24 cellular contexts compared by ENCODE assay signal in the genomic region with DNA sequence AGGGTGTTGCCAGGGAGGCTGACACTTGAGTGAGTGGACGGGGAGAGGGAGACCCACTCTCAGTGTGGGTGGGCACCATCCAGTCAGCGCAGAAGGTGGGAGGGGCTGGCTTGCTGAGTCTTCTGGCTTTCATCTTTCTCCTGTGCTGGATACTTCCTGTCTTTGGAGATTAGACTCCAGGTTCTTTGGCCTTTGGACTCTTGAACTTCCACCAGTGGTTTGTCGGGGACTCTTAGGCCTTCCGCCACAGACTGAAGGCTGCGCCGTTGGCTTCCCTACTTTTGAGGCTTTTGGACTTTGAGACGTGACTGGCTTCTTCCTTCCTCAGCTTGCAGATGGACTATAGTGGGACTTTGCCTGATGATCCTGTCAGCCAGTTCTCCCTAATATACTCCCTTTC. TPM values are rescaled to one million over a fixed set of nuclear protein-coding genes. Genes with fewer than 3 reads are reported as not detected.
A peak's percentile ranks its signal among the peaks of the same experiment; 100 is the strongest.
DNase-seq lines count a peak whose midpoint lies in the region; ATAC-seq, FAIRE-seq and TF ChIP-seq lines count a peak whose summit lies in the region.
"Had no signal": no experiment of that assay in that cellular context is flagged by ENCODE, and none has a peak within 500 bp of the region (broad histone marks: within the 10 kb centered on the region; RNA-seq: fewer than 3 reads in every experiment).

No MANE protein-coding gene starts in this region.

- SMC1A ChIA-PET in GM12878 (lab: Charles Lee; ENCODE audit: uncharacterized antibody, unreplicated experiment), result no interaction called here

- H3K36me3 Mint-ChIP-seq in CD4-positive, alpha-beta T cell (ENCODE audit: low read depth), result peaks cover 38% of the 10 kb centered on the region

- H3K9ac ChIP-seq in GM12878 (ENCODE audit: control insufficient read depth, insufficient read depth, low read length), result no peak overlapping the region
- no peak overlapping the region for H3K9ac ChIP-seq in liver (ENCODE audit: low read depth in 1 of 2, low read length in 2 of 2)
- H3K9ac ChIP-seq: KMS-11 had no signal

- no peak for ATAC-seq in CD4-positive, alpha-beta T cell (ENCODE audit: poor library complexity)
- ATAC-seq in GM12878, result no peak

- no peak for DNase-seq in CD4-positive, alpha-beta T cell
- DNase-seq in HEK293T (ENCODE audit: extremely low spot score), result no peak
- no peak for DNase-seq in GM12878 (ENCODE audit: low read depth, low spot score)
- DNase-seq in activated CD4-positive, alpha-beta T cell treated with anti-CD3 and anti-CD28 coated beads for 48 hours, result no peak
- DNase-seq in inferior parietal cortex (ENCODE audit: extremely low spot score), result no peak
- DNase-seq in NCI-H774 (lab: John Stamatoyannopoulos, UW), result no peak
- DNase-seq in occipital lobe (lab: John Stamatoyannopoulos, UW), result no peak
- DNase-seq: CD4-positive, CD25-positive, alpha-beta regulatory T cell; COR-L47; DMS79; GF-D8; HFFc6; MM.1S; NCI-H2029; NCI-H446 treated with DMSO at 0.1 percent for 48 hours; NCI-H526 treated with DMSO at 0.1 percent for 48 hours; SHP77 treated with DMSO at 0.1 percent for 48 hours had no signal

- no peak for TF ChIP-seq EP300 in GM12878 (IDR thresholded peaks at IDR 0.05; ENCODE audit: borderline replicate concordance in 1 of 2, control insufficient read depth in 1 of 2, low read depth in 2 of 2, low read length in 2 of 2)

- H3K9me3 Mint-ChIP-seq in CD4-positive, alpha-beta T cell, result no peaks in the 10 kb centered on the region
- H3K9me3 Mint-ChIP-seq: HFFc6, IgD-negative memory B cell had no signal

- POLR2A ChIA-PET in CD4-positive, alpha-beta T cell (lab: Charles Lee), result no interaction called here
- POLR2A ChIA-PET in HEK293T (lab: Yijun Ruan, JAX), result no interaction called here
- POLR2A ChIA-PET in GM12878 (lab: Charles Lee), result no interaction called here

- in situ Hi-C loops in GM12878 (cut with MboI), result no loop called here

- H4K20me1 ChIP-seq in GM12878 (ENCODE audit: control insufficient read depth, insufficient read depth), result peaks cover 3% of the 10 kb centered on the region

- no peaks in the 10 kb centered on the region for H3K9me3 ChIP-seq in CD4-positive, alpha-beta T cell (ENCODE audit: control insufficient read depth, low read length)
- H3K9me3 ChIP-seq in GM12878 (replicated peaks; ENCODE audit: control insufficient read depth, insufficient read depth, low read length) (no peaks in the 10 kb centered on the region), liver (ENCODE audit: control insufficient read depth in 4 of 4, low read length in 3 of 4) (no peaks in the 10 kb centered on the region)
- H3K9me3 ChIP-seq: BLaER1 had no signal

- H3K4me1 Mint-ChIP-seq in CD4-positive, alpha-beta T cell (ENCODE audit: low read depth), result peaks cover 28% of the 10 kb centered on the region

- H3K4me3 ChIP-seq in GM12878, result no peak overlapping the region
- no peak overlapping the region for H3K4me3 ChIP-seq in liver (ENCODE audit: low read depth in 1 of 3, low read length in 3 of 3)
- H3K4me3 ChIP-seq: BLaER1 had no signal

- H3K4me3 Mint-ChIP-seq in CD4-positive, alpha-beta T cell, result no peak overlapping the region
- H3K4me3 Mint-ChIP-seq: HFFc6 had no signal

- RAD21 ChIA-PET in GM12878 (lab: Charles Lee; ENCODE audit: unreplicated experiment), result no interaction called here

- H3K27me3 ChIP-seq in CD4-positive, alpha-beta T cell (ENCODE audit: control insufficient read depth, insufficient read depth, low read length), result no peaks in the 10 kb centered on the region
- H3K27me3 ChIP-seq in GM12878 (replicated peaks in 1 of 2; ENCODE audit: control insufficient read depth in 2 of 2, insufficient read depth in 2 of 2, low read length in 1 of 2), result no peaks in the 10 kb centered on the region
- no peaks in the 10 kb centered on the region for H3K27me3 ChIP-seq in liver (ENCODE audit: control insufficient read depth in 4 of 4, insufficient read depth in 4 of 4, low read length in 3 of 4)
- H3K27me3 ChIP-seq: BLaER1 had no signal

- H3K27me3 Mint-ChIP-seq in CD4-positive, alpha-beta T cell, result no peaks in the 10 kb centered on the region
- H3K27me3 Mint-ChIP-seq: IgD-negative memory B cell had no signal

- TF ChIP-seq RAD21 in GM12878 (IDR thresholded peaks at IDR 0.05; ENCODE audit: insufficient read depth, low read depth, low read length), result no peak
- no peak for TF ChIP-seq RAD21 in liver (IDR thresholded peaks at IDR 0.05)

- no peak overlapping the region for H3K27ac ChIP-seq in CD4-positive, alpha-beta T cell (ENCODE audit: low read depth, low read length)
- no peak overlapping the region for H3K27ac ChIP-seq in GM12878 (ENCODE audit: control insufficient read depth, insufficient read depth)
- no peak overlapping the region for H3K27ac ChIP-seq in liver (ENCODE audit: low read depth in 1 of 2, low read length in 2 of 2)
- H3K27ac ChIP-seq: BLaER1, KMS-11 had no signal

- H3K27ac Mint-ChIP-seq in CD4-positive, alpha-beta T cell, result peak overlapping the region; percentile 27
- H3K27ac Mint-ChIP-seq: HFFc6 had no signal

- CTCF ChIA-PET in CD4-positive, alpha-beta T cell (lab: Charles Lee), result no interaction called here
- CTCF ChIA-PET in HEK293T (lab: Yijun Ruan, JAX) (no interaction called here), GM12878 (lab: Yijun Ruan, JAX) (no interaction called here)

- H3K4me1 ChIP-seq in GM12878 (ENCODE audit: control insufficient read depth, insufficient read depth, low read length), result no peaks in the 10 kb centered on the region
- peaks cover 0 to 12% (median 8%) of the 10 kb centered on the region in 4 donors for H3K4me1 ChIP-seq in liver (ENCODE audit: control insufficient read depth in 4 of 4, insufficient read depth in 4 of 4, low read length in 3 of 4)

- H3K4me2 ChIP-seq in GM12878 (ENCODE audit: control insufficient read depth, insufficient read depth), result no peak overlapping the region
- H3K4me2 ChIP-seq: BLaER1, KMS-11 had no signal

- no peaks in the 10 kb centered on the region; a peak in 1 of 4 replicates for H3K36me3 ChIP-seq in GM12878 (ENCODE audit: control insufficient read depth in 2 of 2, insufficient read depth in 2 of 2, low read length in 1 of 2)
- H3K36me3 ChIP-seq in liver (ENCODE audit: control insufficient read depth in 4 of 4, insufficient read depth in 3 of 4, low read depth in 1 of 4, low read length in 3 of 4), result peaks cover 0 to 4% (median under 1%) of the 10 kb centered on the region in 4 donors

- BruUV-seq in GM12878 (replicated peaks; lab: Mats Ljungman, UMichigan), result TSS peak; percentile 49

- TF ChIP-seq POLR2A in GM12878 (IDR thresholded peaks at IDR 0.05; ENCODE audit: low read depth, low read length), result no peak

- FAIRE-seq in GM12878 (lab: Jason Lieb, UNC), result no peak
- FAIRE-seq: GM12892, H54 had no signal

- H3K79me2 ChIP-seq in GM12878 (ENCODE audit: control insufficient read depth, insufficient read depth, low read length), result peaks cover 29% of the 10 kb centered on the region

- intact Hi-C loops in CD4-positive, alpha-beta T cell (cut with DNase I, micrococcal nuclease), result no loop called here
- intact Hi-C loops in GM12878 (cut with micrococcal nuclease; ENCODE audit: unreplicated experiment), result no loop called here

- no peak overlapping the region for H2AFZ ChIP-seq in GM12878 (ENCODE audit: control insufficient read depth, low read depth, low read length)

- no peak for TF ChIP-seq CTCF in CD4-positive, alpha-beta T cell (IDR thresholded peaks at IDR 0.05)
- no peak for TF ChIP-seq CTCF in GM12878 (IDR thresholded peaks at IDR 0.05 in 2 of 3, conservative IDR thresholded peaks at IDR 0.05 in 1 of 3; ENCODE audit: control insufficient read depth in 2 of 3, extremely low read depth in 1 of 3, insufficient read depth in 1 of 3, low read depth in 3 of 3, low read length in 3 of 3)
- no peak for TF ChIP-seq CTCF in liver (IDR thresholded peaks at IDR 0.05; ENCODE audit: low read depth, low read length, missing input control)

- WGBS in GM12878 (ENCODE audit: insufficient coverage, insufficient replicate concordance, low lambda C conversion rate, missing lambda C conversion rate), result 93% methylated on average over 7 of the region's 7 CpGs
- 58% methylated on average over 7 of the region's 7 CpGs for WGBS in liver

RNA-seq across cellular contexts. Expression of a gene that starts 4.3 kb away (rescaled TPM):
- 100 to 1,000 TPM; 610 to 639 TPM for total RNA-seq in CD4-positive, alpha-beta T cell
- 745 and 840 TPM in 2 replicates for total RNA-seq in GM12878 (2013; cell fraction: nucleolus; rRNA removed)
- total RNA-seq in GM12878 (2014; rRNA removed), result 21.7 and 26.3 TPM in 2 replicates
- total RNA-seq in GM12878 (2014; rRNA removed; fragmentation: Illumina TruSeq; extraction: Trizol), result 11.3 and 11.5 TPM in 2 replicates
- total RNA-seq in GM12878 (2021), result 119 and 145 TPM in 2 replicates
- polyA plus RNA-seq in GM12878 (2011; ENCODE audit: low read depth), result 107 TPM
- polyA plus RNA-seq in GM12878 (2011; rRNA removed), result 16.2 and 36.4 TPM in 2 replicates
- 67.6 and 93.3 TPM in 2 replicates for polyA plus RNA-seq in GM12878 (2011; cell fraction: cytosol; rRNA removed)
- polyA plus RNA-seq in GM12878 (2011; cell fraction: nucleus; rRNA removed), result 848 and 1,111 TPM in 2 replicates
- polyA plus RNA-seq in GM12878 (2012), result 140 and 142 TPM in 2 replicates
- polyA plus RNA-seq in GM12878 (2014; fragmentation: Illumina TruSeq; extraction: Trizol), result 14.8 and 32.4 TPM in 2 replicates
- 1 to 10 TPM; 2.3 to 2.5 TPM for polyA plus RNA-seq in GM12878 (2014; fragmentation: Nextera tagmentation; extraction: Ambion mirVana)
- polyA plus RNA-seq in GM12878 (2014; rRNA removed), result 143 and 168 TPM in 2 replicates
- 10 to 100 TPM; 46.0 to 51.4 TPM for polyA plus RNA-seq in GM12878 (2016; fragmentation: Nextera tagmentation; extraction: Ambion mirVana)
- polyA minus RNA-seq in GM12878 (2011; rRNA and poly(A)+ RNA removed), result 30.6 and 63.8 TPM in 2 replicates
- polyA minus RNA-seq in GM12878 (2011; cell fraction: cytosol; rRNA and poly(A)+ RNA removed), result 25.0 and 27.4 TPM in 2 replicates
- 96.6 and 120 TPM in 2 replicates for polyA minus RNA-seq in GM12878 (2011; cell fraction: nucleus; rRNA and poly(A)+ RNA removed)
- total RNA-seq in liver, result 10 to 100 TPM; 16.0 to 46.7 TPM
- polyA plus RNA-seq in liver, result 10 to 100 TPM in 1 of 2 donors, 1 to 10 TPM in 1; 6.9 to 21.4 TPM
- total RNA-seq in occipital lobe, result 14.5 TPM

RNA-seq across cellular contexts. Expression of a gene that starts 18.8 kb away (rescaled TPM):
- 1 to 10 TPM; 2.8 to 2.9 TPM for total RNA-seq in CD4-positive, alpha-beta T cell
- 3.4 and 4.5 TPM in 2 replicates for total RNA-seq in GM12878 (2013; cell fraction: nucleolus; rRNA removed)
- total RNA-seq in GM12878 (2014; rRNA removed) (2.9 and 4.0 TPM in 2 replicates), GM12878 (2014; rRNA removed; fragmentation: Illumina TruSeq; extraction: Trizol) (0.76 and 0.78 TPM in 2 replicates), GM12878 (2021) (2.5 and 3.5 TPM in 2 replicates), liver (1 to 10 TPM; 1.3 to 6.9 TPM), occipital lobe (5.9 TPM)
- 0.26 TPM for polyA plus RNA-seq in GM12878 (2011; ENCODE audit: low read depth)
- polyA plus RNA-seq in GM12878 (2011; rRNA removed) (0.09 and 0.20 TPM in 2 replicates), GM12878 (2014; fragmentation: Illumina TruSeq; extraction: Trizol) (0.11 and 0.46 TPM in 2 replicates), GM12878 (2014; fragmentation: Nextera tagmentation; extraction: Ambion mirVana) (1 to 10 TPM in 1 of 2 experiments, under 1 TPM in 1; 0.18 to 1.7 TPM), GM12878 (2014; rRNA removed) (2.1 and 2.7 TPM in 2 replicates), GM12878 (2016; fragmentation: Nextera tagmentation; extraction: Ambion mirVana) (under 1 TPM in 1 of 2 experiments, not detected in 1; 0.09 TPM), liver (1 to 10 TPM in 1 of 2 donors, under 1 TPM in 1; 0.19 to 2.6 TPM)
- polyA plus RNA-seq in GM12878 (2011; cell fraction: cytosol; rRNA removed), result 0.27 and 0.55 TPM in 2 replicates
- polyA plus RNA-seq in GM12878 (2011; cell fraction: nucleus; rRNA removed), result 0.67 and 0.78 TPM in 2 replicates
- polyA plus RNA-seq in GM12878 (2012), result 1.1 and 1.8 TPM in 2 replicates
- polyA minus RNA-seq in GM12878 (2011; rRNA and poly(A)+ RNA removed), result 0.22 and 1.8 TPM in 2 replicates
- 1.2 and 1.7 TPM in 2 replicates for polyA minus RNA-seq in GM12878 (2011; cell fraction: cytosol; rRNA and poly(A)+ RNA removed)
- polyA minus RNA-seq in GM12878 (2011; cell fraction: nucleus; rRNA and poly(A)+ RNA removed), result 2.8 and 3.3 TPM in 2 replicates
- total RNA-seq: A172 had no signal
- polyA plus RNA-seq: IgD-negative memory B cell had no signal

RNA-seq across cellular contexts. Expression of a gene that starts 28.4 kb away (rescaled TPM):
- total RNA-seq in CD4-positive, alpha-beta T cell, result not detected
- total RNA-seq in GM12878 (2013; cell fraction: nucleolus; rRNA removed), result 3.9 and 7.3 TPM in 2 replicates
- total RNA-seq in GM12878 (2014; rRNA removed), result 1.3 and 1.8 TPM in 2 replicates
- 1.2 TPM in 1 of 2 replicates, not detected in the other for total RNA-seq in GM12878 (2014; rRNA removed; fragmentation: Illumina TruSeq; extraction: Trizol)
- 1.4 and 1.5 TPM in 2 replicates for total RNA-seq in GM12878 (2021)
- polyA plus RNA-seq in GM12878 (2011; ENCODE audit: low read depth), result not detected
- polyA plus RNA-seq in GM12878 (2011; rRNA removed), result 0.40 and 0.42 TPM in 2 replicates
- polyA plus RNA-seq in GM12878 (2011; cell fraction: cytosol; rRNA removed), result 0.81 and 1.2 TPM in 2 replicates
- polyA plus RNA-seq in GM12878 (2011; cell fraction: nucleus; rRNA removed), result 0.23 and 0.99 TPM in 2 replicates
- polyA plus RNA-seq in GM12878 (2012), result 0.49 and 0.79 TPM in 2 replicates
- polyA plus RNA-seq in GM12878 (2014; fragmentation: Illumina TruSeq; extraction: Trizol), result not detected in 2 replicates
- polyA plus RNA-seq in GM12878 (2014; fragmentation: Nextera tagmentation; extraction: Ambion mirVana), result not detected
- 1.1 and 1.4 TPM in 2 replicates for polyA plus RNA-seq in GM12878 (2014; rRNA removed)
- polyA plus RNA-seq in GM12878 (2016; fragmentation: Nextera tagmentation; extraction: Ambion mirVana), result not detected
- polyA minus RNA-seq in GM12878 (2011; rRNA and poly(A)+ RNA removed), result not detected in 2 replicates
- not detected in 2 replicates for polyA minus RNA-seq in GM12878 (2011; cell fraction: cytosol; rRNA and poly(A)+ RNA removed)
- not detected in 2 replicates for polyA minus RNA-seq in GM12878 (2011; cell fraction: nucleus; rRNA and poly(A)+ RNA removed)
- under 1 TPM; 0.28 to 0.84 TPM for total RNA-seq in liver
- polyA plus RNA-seq in liver, result 1 to 10 TPM in 1 of 2 donors, not detected in 1; 2.2 TPM
- total RNA-seq in occipital lobe, result 1.2 TPM
- total RNA-seq: CD4-positive, CD25-positive, alpha-beta regulatory T cell had no signal
- polyA plus RNA-seq: CD4-positive, CD25-positive, alpha-beta regulatory T cell; IgD-negative memory B cell had no signal

RNA-seq across cellular contexts. Expression of a gene that starts 29.5 kb away (rescaled TPM):
- total RNA-seq in CD4-positive, alpha-beta T cell, result not detected
- 0.31 and 0.81 TPM in 2 replicates for total RNA-seq in GM12878 (2013; cell fraction: nucleolus; rRNA removed)
- total RNA-seq in GM12878 (2014; rRNA removed) (0.27 TPM in 1 of 2 replicates, not detected in the other), GM12878 (2014; rRNA removed; fragmentation: Illumina TruSeq; extraction: Trizol) (0.09 TPM in 1 of 2 replicates, not detected in the other), GM12878 (2021) (0.32 and 0.36 TPM in 2 replicates), liver (1 to 10 TPM in 1 of 2 donors, under 1 TPM in 1; 0.42 to 1.1 TPM), occipital lobe (74.7 TPM)
- polyA plus RNA-seq in GM12878 (2011; ENCODE audit: low read depth), result 0.16 TPM
- polyA plus RNA-seq in GM12878 (2011; rRNA removed) (not detected in 2 replicates), GM12878 (2014; fragmentation: Illumina TruSeq; extraction: Trizol) (0.01 TPM in 1 of 2 replicates, not detected in the other), GM12878 (2014; fragmentation: Nextera tagmentation; extraction: Ambion mirVana) (under 1 TPM in 1 of 2 experiments, not detected in 1; 0.05 TPM), GM12878 (2014; rRNA removed) (0.08 TPM in 1 of 2 replicates, not detected in the other), GM12878 (2016; fragmentation: Nextera tagmentation; extraction: Ambion mirVana) (under 1 TPM; 0.16 to 0.26 TPM), liver (under 1 TPM; 0.28 to 0.79 TPM)
- polyA plus RNA-seq in GM12878 (2011; cell fraction: cytosol; rRNA removed), result 0.08 TPM in 1 of 2 replicates, not detected in the other
- 0.23 and 0.31 TPM in 2 replicates for polyA plus RNA-seq in GM12878 (2011; cell fraction: nucleus; rRNA removed)
- 0.36 and 0.76 TPM in 2 replicates for polyA plus RNA-seq in GM12878 (2012)
- polyA minus RNA-seq in GM12878 (2011; rRNA and poly(A)+ RNA removed), result not detected in 2 replicates
- not detected in 2 replicates for polyA minus RNA-seq in GM12878 (2011; cell fraction: cytosol; rRNA and poly(A)+ RNA removed)
- not detected in 2 replicates for polyA minus RNA-seq in GM12878 (2011; cell fraction: nucleus; rRNA and poly(A)+ RNA removed)
- total RNA-seq: A172; CD4-positive, CD25-positive, alpha-beta regulatory T cell had no signal

RNA-seq across cellular contexts. Expression of a gene that starts 57.9 kb away (rescaled TPM):
- total RNA-seq in CD4-positive, alpha-beta T cell, result 1 to 10 TPM in 1 of 2 experiments, not detected in 1; 1.2 TPM
- total RNA-seq in GM12878 (2013; cell fraction: nucleolus; rRNA removed), result not detected in 2 replicates
- total RNA-seq in GM12878 (2014; rRNA removed), result not detected in 2 replicates
- not detected in 2 replicates for total RNA-seq in GM12878 (2014; rRNA removed; fragmentation: Illumina TruSeq; extraction: Trizol)
- total RNA-seq in GM12878 (2021), result not detected in 2 replicates
- polyA plus RNA-seq in GM12878 (2011; ENCODE audit: low read depth), result not detected
- 0.26 TPM in 1 of 2 replicates, not detected in the other for polyA plus RNA-seq in GM12878 (2011; rRNA removed)
- 0.27 and 0.40 TPM in 2 replicates for polyA plus RNA-seq in GM12878 (2011; cell fraction: cytosol; rRNA removed)
- polyA plus RNA-seq in GM12878 (2011; cell fraction: nucleus; rRNA removed), result 0.54 TPM in 1 of 2 replicates, not detected in the other
- 0.18 TPM in 1 of 2 replicates, not detected in the other for polyA plus RNA-seq in GM12878 (2012)
- polyA plus RNA-seq in GM12878 (2014; fragmentation: Illumina TruSeq; extraction: Trizol), result not detected in 2 replicates
- polyA plus RNA-seq in GM12878 (2014; fragmentation: Nextera tagmentation; extraction: Ambion mirVana), result not detected
- not detected in 2 replicates for polyA plus RNA-seq in GM12878 (2014; rRNA removed)
- polyA plus RNA-seq in GM12878 (2016; fragmentation: Nextera tagmentation; extraction: Ambion mirVana), result not detected
- not detected in 2 replicates for polyA minus RNA-seq in GM12878 (2011; rRNA and poly(A)+ RNA removed)
- not detected in 2 replicates for polyA minus RNA-seq in GM12878 (2011; cell fraction: cytosol; rRNA and poly(A)+ RNA removed)
- not detected in 2 replicates for polyA minus RNA-seq in GM12878 (2011; cell fraction: nucleus; rRNA and poly(A)+ RNA removed)
- under 1 TPM in 1 of 2 donors, not detected in 1; 0.19 TPM for total RNA-seq in liver
- polyA plus RNA-seq in liver, result under 1 TPM in 1 of 2 donors, not detected in 1; 0.24 TPM
- not detected for total RNA-seq in occipital lobe
- total RNA-seq: A172, HFFc6 had no signal
